ENCODE assay signal across 18 cellular contexts in genomic region chr16:86727131-86727530, GRCh38.
DNase-seq lines count a peak whose midpoint lies in the region; ATAC-seq, FAIRE-seq and TF ChIP-seq lines count a peak whose summit lies in the region.
"Had no signal": no experiment of that assay in that cellular context is flagged by ENCODE, and none has a peak within 500 bp of the region (broad histone marks: within the 10 kb centered on the region; RNA-seq: fewer than 3 reads in every experiment).

No MANE protein-coding gene starts in this region.

- no CpG with 5 or more reads among the region's 7 CpGs for WGBS in neuronal stem cell (ENCODE audit: extremely low coverage in 2 of 2, insufficient read length in 2 of 2, insufficient replicate concordance in 1 of 2), 2 donors

- H2BK12ac ChIP-seq in neuronal stem cell (ENCODE audit: low read length) = no peak overlapping the region

- intact Hi-C loops in Right ventricle myocardium inferior (cut with DNase I) = no loop called here

- H3K27me3 ChIP-seq in right atrium auricular region = no peaks in the 10 kb centered on the region
- no peaks in the 10 kb centered on the region for H3K27me3 ChIP-seq in BLaER1
- peaks cover 0 to 35% (median 4%) of the 10 kb centered on the region in 3 experiments for H3K27me3 ChIP-seq in neuronal stem cell (ENCODE audit: control insufficient read depth in 3 of 3, insufficient read depth in 3 of 3, low read depth in 1 of 3, low read length in 3 of 3)
- H3K27me3 ChIP-seq in skeletal muscle tissue (ENCODE audit: control insufficient read depth in 3 of 3, insufficient read depth in 3 of 3, low read length in 3 of 3) = peaks cover 25 to 37% (median 34%) of the 10 kb centered on the region in 3 donors

- H2BK15ac ChIP-seq in neuronal stem cell (ENCODE audit: low read length) = no peak overlapping the region

- H3K36me3 ChIP-seq in right atrium auricular region (no peaks in the 10 kb centered on the region), BLaER1 (no peaks in the 10 kb centered on the region), neuronal stem cell (replicated peaks in 1 of 2; ENCODE audit: control insufficient read depth in 2 of 2, insufficient read depth in 2 of 2, low read length in 2 of 2) (no peaks in the 10 kb centered on the region), skeletal muscle tissue (ENCODE audit: control insufficient read depth in 3 of 3, insufficient read depth in 3 of 3, low read length in 3 of 3) (no peaks in the 10 kb centered on the region)
- H3K36me3 ChIP-seq: BLaER1 treated with 17β-estradiol and CSF1 and Interleukin-3, amounts not matched to agents 10 nM and 100 nM had no signal

- TF ChIP-seq POLR2A in GM12891 (IDR thresholded peaks at IDR 0.05; ENCODE audit: low read depth, low read length) = no peak

- H3K4me2 ChIP-seq in BLaER1 = 0 out of 2 replicates have a peak overlapping the region, but pooled peaks have one; percentile 9
- H3K4me2 ChIP-seq in neuronal stem cell (ENCODE audit: insufficient read depth, low read length, poor library complexity, severe bottlenecking) = no peak overlapping the region

- no peak overlapping the region for H2BK5ac ChIP-seq in neuronal stem cell (ENCODE audit: low read length)

- H3K27ac ChIP-seq in right atrium auricular region (no peak overlapping the region), BLaER1 (no peak overlapping the region), neuronal stem cell (replicated peaks; ENCODE audit: low read length) (no peak overlapping the region), skeletal muscle tissue (ENCODE audit: low read depth, low read length) (no peak overlapping the region)
- H3K27ac ChIP-seq: BLaER1 treated with 17β-estradiol and CSF1 and Interleukin-3, amounts not matched to agents 10 nM and 100 nM had no signal

- no peak overlapping the region for H3K4ac ChIP-seq in neuronal stem cell (ENCODE audit: low read length)

- no peaks in the 10 kb centered on the region for H3K79me1 ChIP-seq in neuronal stem cell (ENCODE audit: low read depth, low read length)

- H4K8ac ChIP-seq in neuronal stem cell (ENCODE audit: low read depth, low read length) = no peak overlapping the region

- no peak for TF ChIP-seq CTCF in right atrium auricular region (IDR thresholded peaks at IDR 0.05)

- H3K9ac ChIP-seq in BLaER1 (no peak overlapping the region), neuronal stem cell (ENCODE audit: low read depth, low read length, poor library complexity) (no peak overlapping the region), skeletal muscle tissue (ENCODE audit: low read depth in 1 of 3, low read length in 3 of 3) (peak overlapping the region; percentile 29 to 71 (median 43))
- H3K9ac ChIP-seq: BLaER1 treated with 17β-estradiol and CSF1 and Interleukin-3, amounts not matched to agents 10 nM and 100 nM had no signal

- no peak overlapping the region for H4K91ac ChIP-seq in neuronal stem cell (ENCODE audit: low read depth, low read length, poor library complexity)

- no peak overlapping the region for H3K4me3 ChIP-seq in right atrium auricular region
- H3K4me3 ChIP-seq in BLaER1 = no peak overlapping the region
- no peak overlapping the region for H3K4me3 ChIP-seq in neuronal stem cell (ENCODE audit: low read length in 2 of 2)
- peak overlapping the region in 2 of 3 donors; percentile 46 to 51 for H3K4me3 ChIP-seq in skeletal muscle tissue (ENCODE audit: low read length in 3 of 3)
- H3K4me3 ChIP-seq: BLaER1 treated with 17β-estradiol and CSF1 and Interleukin-3, amounts not matched to agents 10 nM and 100 nM had no signal

- no peaks in the 10 kb centered on the region for H3K9me3 ChIP-seq in right atrium auricular region
- H3K9me3 ChIP-seq in BLaER1 = no peaks in the 10 kb centered on the region
- H3K9me3 ChIP-seq in neuronal stem cell (replicated peaks in 1 of 2; ENCODE audit: control insufficient read depth in 2 of 2, insufficient read depth in 1 of 2, low read depth in 1 of 2, low read length in 2 of 2) = no peaks in the 10 kb centered on the region
- no peaks in the 10 kb centered on the region for H3K9me3 ChIP-seq in skeletal muscle tissue (ENCODE audit: control insufficient read depth in 3 of 3, low read length in 3 of 3)
- H3K9me3 ChIP-seq: BLaER1 treated with 17β-estradiol and CSF1 and Interleukin-3, amounts not matched to agents 10 nM and 100 nM had no signal

- H3K4me1 ChIP-seq in right atrium auricular region (peaks cover 0 to 7% of the 10 kb centered on the region in 2 donors), BLaER1 (peaks cover 12% of the 10 kb centered on the region; the same call in 1 of the 2 replicates), neuronal stem cell (ENCODE audit: control insufficient read depth in 2 of 2, insufficient read depth in 1 of 2, low read depth in 1 of 2, low read length in 2 of 2) (peaks cover 0 to 8% of the 10 kb centered on the region in 2 donors), skeletal muscle tissue (ENCODE audit: control insufficient read depth in 3 of 3, insufficient read depth in 3 of 3, low read length in 3 of 3) (peaks cover 0 to 3% (median 2%) of the 10 kb centered on the region in 3 donors)

- peak overlapping the region; percentile 34 for H3K23ac ChIP-seq in neuronal stem cell (ENCODE audit: low read depth, low read length, poor library complexity)

- H4K20me1 ChIP-seq in BLaER1 = no peaks in the 10 kb centered on the region
- H4K20me1 ChIP-seq: BLaER1 treated with 17β-estradiol and CSF1 and Interleukin-3, amounts not matched to agents 10 nM and 100 nM had no signal

- no peak overlapping the region for H2AK5ac ChIP-seq in neuronal stem cell (ENCODE audit: low read depth, low read length)

- ATAC-seq in Right ventricle myocardium inferior (peak; percentile 62), HG03432 (IDR thresholded peaks at IDR 0.05; ENCODE audit: unreplicated experiment) (no peak)
- ATAC-seq: CD8-positive, alpha-beta T cell; HCT116; HepG2 had no signal

- DNase-seq in Right ventricle myocardium inferior (ENCODE audit: missing footprints) (no peak), right atrium auricular region (ENCODE audit: low spot score) (no peak), neuronal stem cell (ENCODE audit: low spot score) (no peak), GM12891 (ENCODE audit: insufficient read length, low spot score) (no peak)
- DNase-seq: 8988T; Calu3; CD8-positive, alpha-beta T cell; DMS79 treated with DMSO at 0.1 percent for 48 hours; GF-D8; GOT3; H7; HFFc6 had no signal

- H2BK120ac ChIP-seq in neuronal stem cell (ENCODE audit: low read depth, low read length) = no peak overlapping the region

- no peak overlapping the region for H2AFZ ChIP-seq in neuronal stem cell (ENCODE audit: low read length)

- H3K14ac ChIP-seq in neuronal stem cell (ENCODE audit: low read length) = no peak overlapping the region

- no peak for FAIRE-seq in GM12891 (lab: Jason Lieb, UNC)
- FAIRE-seq: HepG2 had no signal

- H3K18ac ChIP-seq in neuronal stem cell (ENCODE audit: low read length) = no peak overlapping the region

TF ChIP-seq in GM12891, 5 proteins besides CTCF, POLR2A, EP300 and RAD21:
- no peak for TF ChIP-seq PAX5 (IDR thresholded peaks at IDR 0.05; ENCODE audit: insufficient read depth, low read length, severe bottlenecking)
- TF ChIP-seq TAF1 (IDR thresholded peaks at IDR 0.05; ENCODE audit: low read depth, low read length) = no peak
- TF ChIP-seq POLR2AphosphoS5 (IDR thresholded peaks at IDR 0.05; ENCODE audit: low read depth, low read length) = no peak
- TF ChIP-seq POU2F2 (IDR thresholded peaks at IDR 0.05; ENCODE audit: low read depth, low read length) = no peak
- TF ChIP-seq SPI1 (IDR thresholded peaks at IDR 0.05; ENCODE audit: low read depth, low read length) = no peak

Comparison
In these comparisons a context has a peak if more than half of its experiments do, and no peak if none do; other contexts are left out.
1. H3K4me3 ChIP-seq: peak in skeletal muscle tissue (2 of 3); none in right atrium auricular region (0 of 2), BLaER1 (single experiment) and neuronal stem cell (0 of 2).
2. H3K9ac ChIP-seq: peak in skeletal muscle tissue (3 of 3); none in BLaER1 (single experiment) and neuronal stem cell (single experiment).